Comparison of ENCODE assay signal across 25 cellular contexts in genomic region chr20:56720620-56721213, GRCh38.
"Had no signal": no experiment of that assay in that cellular context is flagged by ENCODE, and none has a peak within 500 bp of the region (broad histone marks: within the 10 kb centered on the region; RNA-seq: fewer than 3 reads in every experiment).

No MANE protein-coding gene starts in this region.

- H3K36me3 ChIP-seq: left ventricle myocardium inferior, pancreas, prostate gland, sigmoid colon, spleen, tibial nerve, uterus had no signal

- ATAC-seq: mucosa of descending colon; naive thymus-derived CD4-positive, alpha-beta T cell; natural killer cell treated with Interleukin-12 subunit alpha and Interleukin-12 subunit beta and Interleukin-15 and Interleukin-18, amount 100 ng/mL, for 72 hours; pancreas; right cardiac atrium; stimulated activated effector memory CD8-positive, alpha-beta T cell treated with anti-CD3 and anti-CD28 coated beads, Interleukin-12 subunit alpha, Interleukin-12 subunit beta, amount 100 ng/mL, for 72 hours; stimulated activated naive CD8-positive, alpha-beta T cell treated with anti-CD3 and anti-CD28 coated beads, Interleukin-15, amount 100 ng/mL, for 72 hours had no signal

- H3K27me3 ChIP-seq: pancreas, sigmoid colon, tibial nerve, uterus had no signal

- H3K4me1 Mint-ChIP-seq: immature natural killer cell; memory B cell; stimulated activated effector memory CD8-positive, alpha-beta T cell treated with anti-CD3 and anti-CD28 coated beads, Interleukin-12 subunit alpha, Interleukin-12 subunit beta, amount 100 ng/mL, for 72 hours; stimulated activated naive CD8-positive, alpha-beta T cell treated with anti-CD3 and anti-CD28 coated beads, Interleukin-15, amount 100 ng/mL, for 72 hours had no signal

- H3K4me3 ChIP-seq: left ventricle myocardium inferior, lung, mucosa of descending colon, pancreas, prostate gland, sigmoid colon, spleen, tibial nerve, uterus had no signal

- H3K9me3 ChIP-seq: left ventricle myocardium inferior, mucosa of descending colon, pancreas, prostate gland, sigmoid colon, tibial nerve, uterus had no signal

- H3K27ac ChIP-seq: left ventricle myocardium inferior, pancreas, prostate gland, sigmoid colon, spleen, tibial nerve, uterus had no signal

- H3K36me3 Mint-ChIP-seq: immature natural killer cell; memory B cell; naive thymus-derived CD4-positive, alpha-beta T cell; natural killer cell treated with Interleukin-12 subunit alpha and Interleukin-12 subunit beta and Interleukin-15 and Interleukin-18, amount 100 ng/mL, for 72 hours; stimulated activated effector memory CD8-positive, alpha-beta T cell treated with anti-CD3 and anti-CD28 coated beads, Interleukin-12 subunit alpha, Interleukin-12 subunit beta, amount 100 ng/mL, for 72 hours; type B pancreatic cell had no signal

- H3K27ac Mint-ChIP-seq: immature natural killer cell; memory B cell; naive thymus-derived CD4-positive, alpha-beta T cell; natural killer cell treated with Interleukin-12 subunit alpha and Interleukin-12 subunit beta and Interleukin-15 and Interleukin-18, amount 100 ng/mL, for 72 hours; stimulated activated effector memory CD8-positive, alpha-beta T cell treated with anti-CD3 and anti-CD28 coated beads, Interleukin-12 subunit alpha, Interleukin-12 subunit beta, amount 100 ng/mL, for 72 hours; stimulated activated naive CD8-positive, alpha-beta T cell treated with anti-CD3 and anti-CD28 coated beads, Interleukin-15, amount 100 ng/mL, for 72 hours; type B pancreatic cell had no signal

- H3K27me3 Mint-ChIP-seq: stimulated activated naive CD8-positive, alpha-beta T cell treated with anti-CD3 and anti-CD28 coated beads, Interleukin-15, amount 100 ng/mL, for 72 hours; type B pancreatic cell had no signal

- H3K9me3 Mint-ChIP-seq: natural killer cell treated with Interleukin-12 subunit alpha and Interleukin-12 subunit beta and Interleukin-15 and Interleukin-18, amount 100 ng/mL, for 72 hours; stimulated activated effector memory CD8-positive, alpha-beta T cell treated with anti-CD3 and anti-CD28 coated beads, Interleukin-12 subunit alpha, Interleukin-12 subunit beta, amount 100 ng/mL, for 72 hours; stimulated activated naive CD8-positive, alpha-beta T cell treated with anti-CD3 and anti-CD28 coated beads, Interleukin-15, amount 100 ng/mL, for 72 hours; type B pancreatic cell had no signal

- H3K4me3 Mint-ChIP-seq: immature natural killer cell; memory B cell; naive thymus-derived CD4-positive, alpha-beta T cell; natural killer cell treated with Interleukin-12 subunit alpha and Interleukin-12 subunit beta and Interleukin-15 and Interleukin-18, amount 100 ng/mL, for 72 hours; stimulated activated effector memory CD8-positive, alpha-beta T cell treated with anti-CD3 and anti-CD28 coated beads, Interleukin-12 subunit alpha, Interleukin-12 subunit beta, amount 100 ng/mL, for 72 hours; stimulated activated naive CD8-positive, alpha-beta T cell treated with anti-CD3 and anti-CD28 coated beads, Interleukin-15, amount 100 ng/mL, for 72 hours; type B pancreatic cell had no signal

- DNase-seq: hypothalamus; immature natural killer cell; islet precursor cell; left ventricle myocardium inferior; midbrain; mucosa of descending colon; naive thymus-derived CD4-positive, alpha-beta T cell; pancreas; retina; right cardiac atrium; sigmoid colon; small intestine; spleen; stimulated activated CD4-positive, alpha-beta T cell treated with anti-CD3 and anti-CD28 coated beads, Interleukin-4, amount 100 ng/mL, for 24 hours; stimulated activated naive CD4-positive, alpha-beta T cell treated with Interleukin-2 at 50 U/mL for 16 hours; stimulated activated naive CD8-positive, alpha-beta T cell treated with anti-CD3 and anti-CD28 coated beads, Interleukin-15, amount 100 ng/mL, for 72 hours; substantia nigra; uterus had no signal

- FAIRE-seq: pancreas, small intestine had no signal

- H3K4me1 ChIP-seq: left ventricle myocardium inferior, pancreas, prostate gland, sigmoid colon, uterus had no signal
